In the genomic region with DNA sequence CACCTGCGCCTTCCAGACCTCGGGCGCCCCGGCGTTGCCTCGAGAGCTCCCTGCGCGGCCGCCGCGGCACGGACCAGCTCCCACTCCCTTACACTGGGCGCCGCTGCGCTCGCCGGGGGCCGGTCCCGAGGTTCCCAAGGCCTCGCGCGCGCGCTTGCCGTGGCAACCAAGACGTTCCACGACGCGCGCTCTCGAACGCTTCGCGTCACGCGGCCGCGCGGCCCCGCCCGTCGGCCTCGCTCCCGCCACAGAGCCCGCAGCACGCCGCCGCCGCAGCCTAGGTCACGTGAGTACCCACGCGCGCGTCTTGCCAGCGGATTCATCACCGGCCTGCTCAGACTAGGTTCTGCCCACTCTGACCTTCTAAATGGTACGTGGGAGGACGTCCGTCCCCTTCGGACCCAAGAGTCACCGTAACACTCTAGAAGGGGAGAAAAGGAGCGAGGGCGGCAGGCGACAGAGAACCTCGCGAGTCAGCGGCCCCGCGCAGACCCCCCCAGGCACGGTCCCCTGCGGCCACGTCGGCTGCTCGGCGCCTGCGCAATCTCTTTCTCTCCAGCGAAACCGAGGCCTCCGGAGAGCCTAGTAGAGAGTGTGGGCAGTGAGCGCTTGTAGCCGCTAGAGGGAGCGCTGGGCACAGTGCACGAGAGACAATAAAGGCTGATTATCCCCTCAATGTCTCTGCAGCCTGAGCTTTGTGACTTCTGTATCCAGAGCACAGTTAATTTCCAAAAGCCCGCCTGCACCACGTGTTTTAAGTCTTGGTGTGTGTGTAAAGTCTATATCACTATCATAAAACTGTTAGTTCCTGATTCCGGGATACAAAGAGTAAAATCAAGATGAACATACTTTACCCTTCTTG, we compare ENCODE assay signal across 1 cellular context.
TF ChIP-seq lines count a peak whose summit lies in the region.

A gene with protein sequence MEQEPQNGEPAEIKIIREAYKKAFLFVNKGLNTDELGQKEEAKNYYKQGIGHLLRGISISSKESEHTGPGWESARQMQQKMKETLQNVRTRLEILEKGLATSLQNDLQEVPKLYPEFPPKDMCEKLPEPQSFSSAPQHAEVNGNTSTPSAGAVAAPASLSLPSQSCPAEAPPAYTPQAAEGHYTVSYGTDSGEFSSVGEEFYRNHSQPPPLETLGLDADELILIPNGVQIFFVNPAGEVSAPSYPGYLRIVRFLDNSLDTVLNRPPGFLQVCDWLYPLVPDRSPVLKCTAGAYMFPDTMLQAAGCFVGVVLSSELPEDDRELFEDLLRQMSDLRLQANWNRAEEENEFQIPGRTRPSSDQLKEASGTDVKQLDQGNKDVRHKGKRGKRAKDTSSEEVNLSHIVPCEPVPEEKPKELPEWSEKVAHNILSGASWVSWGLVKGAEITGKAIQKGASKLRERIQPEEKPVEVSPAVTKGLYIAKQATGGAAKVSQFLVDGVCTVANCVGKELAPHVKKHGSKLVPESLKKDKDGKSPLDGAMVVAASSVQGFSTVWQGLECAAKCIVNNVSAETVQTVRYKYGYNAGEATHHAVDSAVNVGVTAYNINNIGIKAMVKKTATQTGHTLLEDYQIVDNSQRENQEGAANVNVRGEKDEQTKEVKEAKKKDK (minus strand): TSS at position 173 of the 862 bp plus-strand sequence. CDS start 10,564 bp downstream, outside the sequence.

TF ChIP-seq in K562, 482 proteins besides CTCF, POLR2A, EP300 and RAD21 (continued from another document and continues in another):
- TF ChIP-seq, protein P1, sequence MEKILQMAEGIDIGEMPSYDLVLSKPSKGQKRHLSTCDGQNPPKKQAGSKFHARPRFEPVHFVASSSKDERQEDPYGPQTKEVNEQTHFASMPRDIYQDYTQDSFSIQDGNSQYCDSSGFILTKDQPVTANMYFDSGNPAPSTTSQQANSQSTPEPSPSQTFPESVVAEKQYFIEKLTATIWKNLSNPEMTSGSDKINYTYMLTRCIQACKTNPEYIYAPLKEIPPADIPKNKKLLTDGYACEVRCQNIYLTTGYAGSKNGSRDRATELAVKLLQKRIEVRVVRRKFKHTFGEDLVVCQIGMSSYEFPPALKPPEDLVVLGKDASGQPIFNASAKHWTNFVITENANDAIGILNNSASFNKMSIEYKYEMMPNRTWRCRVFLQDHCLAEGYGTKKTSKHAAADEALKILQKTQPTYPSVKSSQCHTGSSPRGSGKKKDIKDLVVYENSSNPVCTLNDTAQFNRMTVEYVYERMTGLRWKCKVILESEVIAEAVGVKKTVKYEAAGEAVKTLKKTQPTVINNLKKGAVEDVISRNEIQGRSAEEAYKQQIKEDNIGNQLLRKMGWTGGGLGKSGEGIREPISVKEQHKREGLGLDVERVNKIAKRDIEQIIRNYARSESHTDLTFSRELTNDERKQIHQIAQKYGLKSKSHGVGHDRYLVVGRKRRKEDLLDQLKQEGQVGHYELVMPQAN (IDR thresholded peaks at IDR 0.05; ENCODE audit: borderline replicate concordance), result no peak
- TF ChIP-seq OTX1 (CRISPR knock-in tag; IDR thresholded peaks at IDR 0.05) (no peak), HNRNPL (IDR thresholded peaks at IDR 0.05; ENCODE audit: low read depth, low read length) (peak; percentile 31; the same call in 1 of the 2 replicates), PRMT5 (CRISPR knock-in tag; IDR thresholded peaks at IDR 0.05) (no peak), SOX6 (IDR thresholded peaks at IDR 0.05) (0 out of 2 replicates have a peak, but pooled peaks have one; percentile 28), BCL6 (CRISPR knock-in tag; IDR thresholded peaks at IDR 0.05) (no peak), TAL1 (IDR thresholded peaks at IDR 0.05) (no peak), RNF2 (IDR thresholded peaks at IDR 0.05) (no peak), HOXB6 (CRISPR knock-in tag; IDR thresholded peaks at IDR 0.05; ENCODE audit: borderline replicate concordance) (no peak), CEBPG (CRISPR knock-in tag; IDR thresholded peaks at IDR 0.05) (no peak), CEBPG (tag; conservative IDR thresholded peaks at IDR 0.05 in 1 of 2, IDR thresholded peaks at IDR 0.05 in 1 of 2) (no peak), U2AF2 (optimal IDR thresholded peaks at IDR 0.05; ENCODE audit: low read depth, low read length) (no peak), NONO (IDR thresholded peaks at IDR 0.05; ENCODE audit: low read depth in 2 of 2, low read length in 1 of 2) (0 out of 4 replicates have a peak, but pooled peaks of 1 of the 2 experiments have one; percentile 33), EP400 (IDR thresholded peaks at IDR 0.05) (peak; percentile 82), RBM25 (IDR thresholded peaks at IDR 0.05; ENCODE audit: low read depth, low read length, severe bottlenecking) (no peak), SUPT5H (IDR thresholded peaks at IDR 0.05) (peak; percentile 69), TAF1 (IDR thresholded peaks at IDR 0.05; ENCODE audit: control insufficient read depth, extremely low read depth, insufficient read depth, low read length, severe bottlenecking) (peak; percentile 45), ELF2 (CRISPR knock-in tag; IDR thresholded peaks at IDR 0.05) (no peak), RUNX1 (IDR thresholded peaks at IDR 0.05; ENCODE audit: low read depth) (no peak), ZNF584 (CRISPR knock-in tag; IDR thresholded peaks at IDR 0.05; ENCODE audit: low read depth) (0 out of 2 replicates have a peak, but pooled peaks have one; percentile 28)
- TF ChIP-seq, protein P2, sequence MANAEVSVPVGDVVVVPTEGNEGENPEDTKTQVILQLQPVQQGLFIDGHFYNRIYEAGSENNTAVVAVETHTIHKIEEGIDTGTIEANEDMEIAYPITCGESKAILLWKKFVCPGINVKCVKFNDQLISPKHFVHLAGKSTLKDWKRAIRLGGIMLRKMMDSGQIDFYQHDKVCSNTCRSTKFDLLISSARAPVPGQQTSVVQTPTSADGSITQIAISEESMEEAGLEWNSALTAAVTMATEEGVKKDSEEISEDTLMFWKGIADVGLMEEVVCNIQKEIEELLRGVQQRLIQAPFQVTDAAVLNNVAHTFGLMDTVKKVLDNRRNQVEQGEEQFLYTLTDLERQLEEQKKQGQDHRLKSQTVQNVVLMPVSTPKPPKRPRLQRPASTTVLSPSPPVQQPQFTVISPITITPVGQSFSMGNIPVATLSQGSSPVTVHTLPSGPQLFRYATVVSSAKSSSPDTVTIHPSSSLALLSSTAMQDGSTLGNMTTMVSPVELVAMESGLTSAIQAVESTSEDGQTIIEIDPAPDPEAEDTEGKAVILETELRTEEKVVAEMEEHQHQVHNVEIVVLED (CRISPR knock-in tag; IDR thresholded peaks at IDR 0.05), result peak; percentile 78
- TF ChIP-seq, protein P3, sequence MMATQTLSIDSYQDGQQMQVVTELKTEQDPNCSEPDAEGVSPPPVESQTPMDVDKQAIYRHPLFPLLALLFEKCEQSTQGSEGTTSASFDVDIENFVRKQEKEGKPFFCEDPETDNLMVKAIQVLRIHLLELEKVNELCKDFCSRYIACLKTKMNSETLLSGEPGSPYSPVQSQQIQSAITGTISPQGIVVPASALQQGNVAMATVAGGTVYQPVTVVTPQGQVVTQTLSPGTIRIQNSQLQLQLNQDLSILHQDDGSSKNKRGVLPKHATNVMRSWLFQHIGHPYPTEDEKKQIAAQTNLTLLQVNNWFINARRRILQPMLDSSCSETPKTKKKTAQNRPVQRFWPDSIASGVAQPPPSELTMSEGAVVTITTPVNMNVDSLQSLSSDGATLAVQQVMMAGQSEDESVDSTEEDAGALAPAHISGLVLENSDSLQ (IDR thresholded peaks at IDR 0.05), result no peak
- TF ChIP-seq, protein P4, sequence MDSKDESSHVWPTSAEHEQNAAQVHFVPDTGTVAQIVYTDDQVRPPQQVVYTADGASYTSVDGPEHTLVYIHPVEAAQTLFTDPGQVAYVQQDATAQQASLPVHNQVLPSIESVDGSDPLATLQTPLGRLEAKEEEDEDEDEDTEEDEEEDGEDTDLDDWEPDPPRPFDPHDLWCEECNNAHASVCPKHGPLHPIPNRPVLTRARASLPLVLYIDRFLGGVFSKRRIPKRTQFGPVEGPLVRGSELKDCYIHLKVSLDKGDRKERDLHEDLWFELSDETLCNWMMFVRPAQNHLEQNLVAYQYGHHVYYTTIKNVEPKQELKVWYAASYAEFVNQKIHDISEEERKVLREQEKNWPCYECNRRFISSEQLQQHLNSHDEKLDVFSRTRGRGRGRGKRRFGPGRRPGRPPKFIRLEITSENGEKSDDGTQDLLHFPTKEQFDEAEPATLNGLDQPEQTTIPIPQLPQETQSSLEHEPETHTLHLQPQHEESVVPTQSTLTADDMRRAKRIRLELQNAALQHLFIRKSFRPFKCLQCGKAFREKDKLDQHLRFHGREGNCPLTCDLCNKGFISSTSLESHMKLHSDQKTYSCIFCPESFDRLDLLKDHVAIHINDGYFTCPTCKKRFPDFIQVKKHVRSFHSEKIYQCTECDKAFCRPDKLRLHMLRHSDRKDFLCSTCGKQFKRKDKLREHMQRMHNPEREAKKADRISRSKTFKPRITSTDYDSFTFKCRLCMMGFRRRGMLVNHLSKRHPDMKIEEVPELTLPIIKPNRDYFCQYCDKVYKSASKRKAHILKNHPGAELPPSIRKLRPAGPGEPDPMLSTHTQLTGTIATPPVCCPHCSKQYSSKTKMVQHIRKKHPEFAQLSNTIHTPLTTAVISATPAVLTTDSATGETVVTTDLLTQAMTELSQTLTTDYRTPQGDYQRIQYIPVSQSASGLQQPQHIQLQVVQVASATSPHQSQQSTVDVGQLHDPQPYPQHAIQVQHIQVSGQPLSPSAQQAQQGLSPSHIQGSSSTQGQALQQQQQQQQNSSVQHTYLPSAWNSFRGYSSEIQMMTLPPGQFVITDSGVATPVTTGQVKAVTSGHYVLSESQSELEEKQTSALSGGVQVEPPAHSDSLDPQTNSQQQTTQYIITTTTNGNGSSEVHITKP (IDR thresholded peaks at IDR 0.05; ENCODE audit: partially characterized antibody), result peak; percentile 90
- TF ChIP-seq, protein P5, sequence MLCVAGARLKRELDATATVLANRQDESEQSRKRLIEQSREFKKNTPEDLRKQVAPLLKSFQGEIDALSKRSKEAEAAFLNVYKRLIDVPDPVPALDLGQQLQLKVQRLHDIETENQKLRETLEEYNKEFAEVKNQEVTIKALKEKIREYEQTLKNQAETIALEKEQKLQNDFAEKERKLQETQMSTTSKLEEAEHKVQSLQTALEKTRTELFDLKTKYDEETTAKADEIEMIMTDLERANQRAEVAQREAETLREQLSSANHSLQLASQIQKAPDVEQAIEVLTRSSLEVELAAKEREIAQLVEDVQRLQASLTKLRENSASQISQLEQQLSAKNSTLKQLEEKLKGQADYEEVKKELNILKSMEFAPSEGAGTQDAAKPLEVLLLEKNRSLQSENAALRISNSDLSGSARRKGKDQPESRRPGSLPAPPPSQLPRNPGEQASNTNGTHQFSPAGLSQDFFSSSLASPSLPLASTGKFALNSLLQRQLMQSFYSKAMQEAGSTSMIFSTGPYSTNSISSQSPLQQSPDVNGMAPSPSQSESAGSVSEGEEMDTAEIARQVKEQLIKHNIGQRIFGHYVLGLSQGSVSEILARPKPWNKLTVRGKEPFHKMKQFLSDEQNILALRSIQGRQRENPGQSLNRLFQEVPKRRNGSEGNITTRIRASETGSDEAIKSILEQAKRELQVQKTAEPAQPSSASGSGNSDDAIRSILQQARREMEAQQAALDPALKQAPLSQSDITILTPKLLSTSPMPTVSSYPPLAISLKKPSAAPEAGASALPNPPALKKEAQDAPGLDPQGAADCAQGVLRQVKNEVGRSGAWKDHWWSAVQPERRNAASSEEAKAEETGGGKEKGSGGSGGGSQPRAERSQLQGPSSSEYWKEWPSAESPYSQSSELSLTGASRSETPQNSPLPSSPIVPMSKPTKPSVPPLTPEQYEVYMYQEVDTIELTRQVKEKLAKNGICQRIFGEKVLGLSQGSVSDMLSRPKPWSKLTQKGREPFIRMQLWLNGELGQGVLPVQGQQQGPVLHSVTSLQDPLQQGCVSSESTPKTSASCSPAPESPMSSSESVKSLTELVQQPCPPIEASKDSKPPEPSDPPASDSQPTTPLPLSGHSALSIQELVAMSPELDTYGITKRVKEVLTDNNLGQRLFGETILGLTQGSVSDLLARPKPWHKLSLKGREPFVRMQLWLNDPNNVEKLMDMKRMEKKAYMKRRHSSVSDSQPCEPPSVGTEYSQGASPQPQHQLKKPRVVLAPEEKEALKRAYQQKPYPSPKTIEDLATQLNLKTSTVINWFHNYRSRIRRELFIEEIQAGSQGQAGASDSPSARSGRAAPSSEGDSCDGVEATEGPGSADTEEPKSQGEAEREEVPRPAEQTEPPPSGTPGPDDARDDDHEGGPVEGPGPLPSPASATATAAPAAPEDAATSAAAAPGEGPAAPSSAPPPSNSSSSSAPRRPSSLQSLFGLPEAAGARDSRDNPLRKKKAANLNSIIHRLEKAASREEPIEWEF (CRISPR knock-in tag; IDR thresholded peaks at IDR 0.05), result no peak
- TF ChIP-seq, protein P6, sequence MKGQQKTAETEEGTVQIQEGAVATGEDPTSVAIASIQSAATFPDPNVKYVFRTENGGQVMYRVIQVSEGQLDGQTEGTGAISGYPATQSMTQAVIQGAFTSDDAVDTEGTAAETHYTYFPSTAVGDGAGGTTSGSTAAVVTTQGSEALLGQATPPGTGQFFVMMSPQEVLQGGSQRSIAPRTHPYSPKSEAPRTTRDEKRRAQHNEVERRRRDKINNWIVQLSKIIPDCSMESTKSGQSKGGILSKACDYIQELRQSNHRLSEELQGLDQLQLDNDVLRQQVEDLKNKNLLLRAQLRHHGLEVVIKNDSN (CRISPR knock-in tag; IDR thresholded peaks at IDR 0.05), result peak; percentile 85
- TF ChIP-seq, protein P7, sequence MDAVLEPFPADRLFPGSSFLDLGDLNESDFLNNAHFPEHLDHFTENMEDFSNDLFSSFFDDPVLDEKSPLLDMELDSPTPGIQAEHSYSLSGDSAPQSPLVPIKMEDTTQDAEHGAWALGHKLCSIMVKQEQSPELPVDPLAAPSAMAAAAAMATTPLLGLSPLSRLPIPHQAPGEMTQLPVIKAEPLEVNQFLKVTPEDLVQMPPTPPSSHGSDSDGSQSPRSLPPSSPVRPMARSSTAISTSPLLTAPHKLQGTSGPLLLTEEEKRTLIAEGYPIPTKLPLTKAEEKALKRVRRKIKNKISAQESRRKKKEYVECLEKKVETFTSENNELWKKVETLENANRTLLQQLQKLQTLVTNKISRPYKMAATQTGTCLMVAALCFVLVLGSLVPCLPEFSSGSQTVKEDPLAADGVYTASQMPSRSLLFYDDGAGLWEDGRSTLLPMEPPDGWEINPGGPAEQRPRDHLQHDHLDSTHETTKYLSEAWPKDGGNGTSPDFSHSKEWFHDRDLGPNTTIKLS (IDR thresholded peaks at IDR 0.05; ENCODE audit: borderline replicate concordance, low read depth), result peak; percentile 93
- TF ChIP-seq, protein P8, sequence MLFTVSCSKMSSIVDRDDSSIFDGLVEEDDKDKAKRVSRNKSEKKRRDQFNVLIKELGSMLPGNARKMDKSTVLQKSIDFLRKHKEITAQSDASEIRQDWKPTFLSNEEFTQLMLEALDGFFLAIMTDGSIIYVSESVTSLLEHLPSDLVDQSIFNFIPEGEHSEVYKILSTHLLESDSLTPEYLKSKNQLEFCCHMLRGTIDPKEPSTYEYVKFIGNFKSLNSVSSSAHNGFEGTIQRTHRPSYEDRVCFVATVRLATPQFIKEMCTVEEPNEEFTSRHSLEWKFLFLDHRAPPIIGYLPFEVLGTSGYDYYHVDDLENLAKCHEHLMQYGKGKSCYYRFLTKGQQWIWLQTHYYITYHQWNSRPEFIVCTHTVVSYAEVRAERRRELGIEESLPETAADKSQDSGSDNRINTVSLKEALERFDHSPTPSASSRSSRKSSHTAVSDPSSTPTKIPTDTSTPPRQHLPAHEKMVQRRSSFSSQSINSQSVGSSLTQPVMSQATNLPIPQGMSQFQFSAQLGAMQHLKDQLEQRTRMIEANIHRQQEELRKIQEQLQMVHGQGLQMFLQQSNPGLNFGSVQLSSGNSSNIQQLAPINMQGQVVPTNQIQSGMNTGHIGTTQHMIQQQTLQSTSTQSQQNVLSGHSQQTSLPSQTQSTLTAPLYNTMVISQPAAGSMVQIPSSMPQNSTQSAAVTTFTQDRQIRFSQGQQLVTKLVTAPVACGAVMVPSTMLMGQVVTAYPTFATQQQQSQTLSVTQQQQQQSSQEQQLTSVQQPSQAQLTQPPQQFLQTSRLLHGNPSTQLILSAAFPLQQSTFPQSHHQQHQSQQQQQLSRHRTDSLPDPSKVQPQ (CRISPR knock-in tag; IDR thresholded peaks at IDR 0.05; ENCODE audit: borderline replicate concordance), result no peak
